Comparison of ENCODE assay signal across 8 cellular contexts in genomic region chr7:39950473-39951155, GRCh38. TPM values are rescaled to one million over a fixed set of nuclear protein-coding genes. Genes with fewer than 3 reads are reported as not detected.
DNase-seq lines count a peak whose midpoint lies in the region; ATAC-seq and FAIRE-seq lines count a peak whose summit lies in the region.

No MANE protein-coding gene starts in this region.

- ATAC-seq in GM21825 (IDR thresholded peaks at IDR 0.05; ENCODE audit: unreplicated experiment) (peak; percentile 1), GM21737 (IDR thresholded peaks at IDR 0.05; ENCODE audit: unreplicated experiment) (no peak)
- no peak for ATAC-seq in activated naive CD8-positive, alpha-beta T cell treated with anti-CD3 and anti-CD28 coated beads, Interleukin-2, amount 10 ng/mL, durations not matched to agents 7 days and 5 days (ENCODE audit: low read depth)

- peaks cover 13% of the 10 kb centered on the region for H3K36me3 Mint-ChIP-seq in activated naive CD8-positive, alpha-beta T cell treated with anti-CD3 and anti-CD28 coated beads, Interleukin-2, amount 10 ng/mL, durations not matched to agents 7 days and 5 days

- H3K27me3 Mint-ChIP-seq in activated naive CD8-positive, alpha-beta T cell treated with anti-CD3 and anti-CD28 coated beads, Interleukin-2, amount 10 ng/mL, durations not matched to agents 7 days and 5 days: no peaks in the 10 kb centered on the region

- H3K4me3 Mint-ChIP-seq in activated naive CD8-positive, alpha-beta T cell treated with anti-CD3 and anti-CD28 coated beads, Interleukin-2, amount 10 ng/mL, durations not matched to agents 7 days and 5 days: peak overlapping the region; percentile 96

- intact Hi-C loops in cardiac septum (cut with DNase I): loop anchor here (1.0 to 2.0 kb wide), 2 partner anchors 102 to 184 kb away; partner anchors contain the start of gene MPLKIP

- DNase-seq in Ammon's horn (ENCODE audit: low spot score): peak; percentile 47
- DNase-seq in SK-MEL-5 (ENCODE audit: low read depth, low spot score): peak; percentile 31
- DNase-seq in activated naive CD8-positive, alpha-beta T cell treated with anti-CD3 and anti-CD28 coated beads, Interleukin-2, amount 10 ng/mL, durations not matched to agents 7 days and 5 days: peak; percentile 73
- DNase-seq in cardiac septum (ENCODE audit: low spot score): peak; percentile 75
- DNase-seq in pons (ENCODE audit: low spot score): peak; percentile 19
- peak; percentile 39 for DNase-seq in urothelium cell line (ENCODE audit: low spot score)

- POLR2A ChIA-PET in activated naive CD8-positive, alpha-beta T cell treated with anti-CD3 and anti-CD28 coated beads, Interleukin-2, amount 10 ng/mL, durations not matched to agents 7 days and 5 days (lab: Charles Lee): interaction anchor here (0.9 to 1.6 kb wide), 8 partner anchors 17 to 327 kb away, joined by 3 to 7 read pairs (median 5); partner anchors contain the start of genes MPLKIP and SUGCT

- peaks cover 28% of the 10 kb centered on the region for H3K4me1 Mint-ChIP-seq in activated naive CD8-positive, alpha-beta T cell treated with anti-CD3 and anti-CD28 coated beads, Interleukin-2, amount 10 ng/mL, durations not matched to agents 7 days and 5 days

- H3K27ac Mint-ChIP-seq in activated naive CD8-positive, alpha-beta T cell treated with anti-CD3 and anti-CD28 coated beads, Interleukin-2, amount 10 ng/mL, durations not matched to agents 7 days and 5 days: peak overlapping the region; percentile 99

- H3K9me3 Mint-ChIP-seq in activated naive CD8-positive, alpha-beta T cell treated with anti-CD3 and anti-CD28 coated beads, Interleukin-2, amount 10 ng/mL, durations not matched to agents 7 days and 5 days: no peaks in the 10 kb centered on the region

- FAIRE-seq in urothelium cell line (lab: Jason Lieb, UNC): no peak

- in situ Hi-C loops in SK-MEL-5 (cut with HindIII; ENCODE audit: low pct_unique_long_range_greater_than_20kb, low sequenced_read_pairs): no loop called here

RNA-seq across cellular contexts. Expression of gene CDK13, which starts 0.6 kb away (rescaled TPM):
- total RNA-seq in SK-MEL-5 (2014; rRNA removed; shearing (Covaris generic)): 40.5 and 44.4 TPM in 2 replicates
- 19.7 and 24.7 TPM in 2 replicates for polyA plus RNA-seq in SK-MEL-5 (2015; cell fraction: cytosol; rRNA removed)
- 62.3 and 62.8 TPM in 2 replicates for polyA plus RNA-seq in SK-MEL-5 (2015; cell fraction: nucleus; rRNA removed)
- total RNA-seq in activated naive CD8-positive, alpha-beta T cell treated with anti-CD3 and anti-CD28 coated beads, Interleukin-2, amount 10 ng/mL, durations not matched to agents 7 days and 5 days: 10 to 100 TPM; 62.7 to 65.2 TPM
- 28.9 TPM for total RNA-seq in cardiac septum

Comparison
In these comparisons a context has a peak if more than half of its experiments do, and no peak if none do; other contexts are left out.
1. DNase-seq: peak in every context shown above with its lines; median percentile 75 in cardiac septum; 73 in activated naive CD8-positive, alpha-beta T cell treated with anti-CD3 and anti-CD28 coated beads, Interleukin-2, amount 10 ng/mL, durations not matched to agents 7 days and 5 days; 47 in Ammon's horn; 39 in urothelium cell line; 31 in SK-MEL-5; 19 in pons.